16 cellular contexts compared by ENCODE assay signal in the genomic region with DNA sequence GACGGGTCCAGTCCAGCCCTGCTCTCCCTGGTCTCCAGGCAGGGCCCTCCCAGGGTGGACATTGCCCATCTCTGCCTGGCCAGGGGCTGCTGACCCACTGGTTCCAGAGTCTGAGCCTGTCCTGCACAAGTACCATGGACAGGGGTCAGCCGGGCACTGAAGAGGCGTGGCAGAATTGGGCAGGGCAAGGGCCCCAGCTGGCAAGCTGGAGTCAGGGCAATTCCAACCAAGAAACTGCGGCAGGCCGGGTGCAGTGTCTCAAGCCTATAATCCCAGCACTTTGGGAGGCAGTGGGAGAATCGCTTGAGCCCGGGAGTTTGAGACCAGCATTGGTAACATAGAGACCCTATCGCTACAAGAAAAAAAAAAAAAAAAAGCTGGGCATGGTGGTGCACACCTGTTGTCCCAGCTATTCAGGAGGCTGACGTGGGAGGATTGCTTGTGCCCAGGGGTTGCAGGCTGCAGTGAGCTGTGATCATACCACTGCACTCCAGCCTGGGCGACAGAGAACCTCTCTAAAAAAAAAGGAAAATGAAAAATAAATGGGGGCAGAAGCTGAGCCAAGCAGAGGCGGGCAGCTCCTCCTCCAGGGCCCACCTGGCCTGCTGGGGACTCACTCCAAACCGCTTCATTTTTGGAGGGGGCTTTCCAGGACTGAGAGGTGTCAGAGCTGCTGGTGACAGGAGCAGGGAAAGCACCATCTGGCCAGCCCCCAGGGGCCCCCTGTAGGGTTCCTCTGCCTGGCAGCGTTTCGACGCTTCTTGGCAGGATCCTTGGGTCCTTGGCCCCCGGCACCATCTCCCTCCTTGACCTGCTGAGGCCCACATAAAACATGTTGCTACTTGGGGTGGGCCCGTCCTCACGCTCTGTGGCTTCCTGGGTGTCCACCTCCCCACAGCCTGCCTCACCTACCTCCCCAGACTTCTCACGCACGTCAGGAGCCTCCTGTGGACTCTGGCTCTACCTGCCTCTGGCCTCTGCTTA. TPM values are rescaled to one million over a fixed set of nuclear protein-coding genes. Genes with fewer than 3 reads are reported as not detected.
A peak's percentile ranks its signal among the peaks of the same experiment; 100 is the strongest.
DNase-seq lines count a peak whose midpoint lies in the region; FAIRE-seq and TF ChIP-seq lines count a peak whose summit lies in the region.
"Had no signal": no experiment of that assay in that cellular context is flagged by ENCODE, and none has a peak within 500 bp of the region (broad histone marks: within the 10 kb centered on the region; RNA-seq: fewer than 3 reads in every experiment).

No MANE protein-coding gene starts in this region.

- no peak overlapping the region for H3K9ac ChIP-seq in astrocyte (ENCODE audit: low read length)

- H3K27ac ChIP-seq in HEK293 (ENCODE audit: extremely low read depth, low read depth, low read length) (no peak overlapping the region), astrocyte (ENCODE audit: low read depth, low read length) (no peak overlapping the region), small intestine (ENCODE audit: low read depth in 1 of 2, low read length in 1 of 2) (no peak overlapping the region)
- H3K27ac ChIP-seq: brain microvascular endothelial cell had no signal

- WGBS in small intestine, 3 donors: 56 to 69% (median 65%) methylated on average over 20 of the region's 20 CpGs

- H3K36me3 Mint-ChIP-seq in astrocyte (ENCODE audit: low read depth, unreplicated experiment) (peaks cover 6% of the 10 kb centered on the region), neural crest cell (ENCODE audit: low read depth) (no peaks in the 10 kb centered on the region)
- H3K36me3 Mint-ChIP-seq: IgD-negative memory B cell, natural killer cell had no signal

- H3K27ac Mint-ChIP-seq in astrocyte (ENCODE audit: unreplicated experiment) (no peak overlapping the region), neural crest cell (ENCODE audit: unreplicated experiment) (no peak overlapping the region)
- H3K27ac Mint-ChIP-seq: natural killer cell had no signal

- H3K36me3 ChIP-seq in HEK293 (ENCODE audit: control insufficient read depth in 2 of 2, insufficient read depth in 1 of 2, low read length in 2 of 2): peaks cover 0 to 13% of the 10 kb centered on the region in 2 experiments; a peak in 1 of 3 replicates
- H3K36me3 ChIP-seq in astrocyte (ENCODE audit: insufficient read depth, low read length): no peaks in the 10 kb centered on the region
- H3K36me3 ChIP-seq in small intestine (ENCODE audit: control insufficient read depth in 2 of 2, insufficient read depth in 2 of 2, low read length in 2 of 2): no peaks in the 10 kb centered on the region

- H3K27me3 Mint-ChIP-seq in astrocyte (ENCODE audit: low read depth, unreplicated experiment) (no peaks in the 10 kb centered on the region), neural crest cell (ENCODE audit: low read depth) (peaks cover 10% of the 10 kb centered on the region)

- H3K9me3 Mint-ChIP-seq in astrocyte (ENCODE audit: unreplicated experiment) (no peaks in the 10 kb centered on the region), neural crest cell (no peaks in the 10 kb centered on the region)
- H3K9me3 Mint-ChIP-seq: IgD-negative memory B cell, natural killer cell had no signal

- peaks cover 44% of the 10 kb centered on the region for H4K20me1 ChIP-seq in astrocyte (ENCODE audit: insufficient read depth, low read length)

- peaks cover 24% of the 10 kb centered on the region for H3K79me2 ChIP-seq in astrocyte (ENCODE audit: insufficient read depth, low read length)

- FAIRE-seq in astrocyte (lab: Jason Lieb, UNC) (no peak), small intestine (lab: Jason Lieb, UNC) (no peak)
- FAIRE-seq: keratinocyte had no signal

- H3K4me3 ChIP-seq in HEK293 (ENCODE audit: low read depth, low read length) (no peak overlapping the region), astrocyte (ENCODE audit: insufficient read depth, low read depth, low read length) (no peak overlapping the region), small intestine (ENCODE audit: low read depth in 1 of 2, low read length in 2 of 2) (no peak overlapping the region)

- TF ChIP-seq CTCF in GM10266 (IDR thresholded peaks at IDR 0.05; ENCODE audit: control insufficient read depth, insufficient read depth, low read depth, missing control alignments) (no peak), HEK293 (tag by site-specific recombination; IDR thresholded peaks at IDR 0.05) (no peak), astrocyte (IDR thresholded peaks at IDR 0.05; ENCODE audit: insufficient read depth, low read depth, low read length) (no peak), neural crest cell (conservative IDR thresholded peaks at IDR 0.05) (no peak)

- H3K4me2 ChIP-seq in astrocyte (ENCODE audit: low read length): no peak overlapping the region

- H3K4me1 Mint-ChIP-seq in astrocyte (ENCODE audit: low read depth, unreplicated experiment): peaks cover 9% of the 10 kb centered on the region
- H3K4me1 Mint-ChIP-seq in neural crest cell: peaks cover 10% of the 10 kb centered on the region

- H3K4me1 ChIP-seq in HEK293 (ENCODE audit: control insufficient read depth, insufficient read depth, low read length): peaks cover 3% of the 10 kb centered on the region; the same call in 1 of the 2 replicates
- peaks cover 16% of the 10 kb centered on the region for H3K4me1 ChIP-seq in astrocyte (ENCODE audit: insufficient read depth, low read length)
- H3K4me1 ChIP-seq in small intestine (ENCODE audit: control insufficient read depth in 2 of 2, insufficient read depth in 1 of 2, low read depth in 1 of 2, low read length in 1 of 2): no peaks in the 10 kb centered on the region

- CTCF ChIA-PET in HEK293 (lab: Yijun Ruan, JAX): interaction anchor here (1.0 to 1.1 kb wide), 2 partner anchors 23 to 92 kb away, joined by 4 read pairs; no protein-coding TSS in a partner anchor

- no peaks in the 10 kb centered on the region for H3K9me3 ChIP-seq in HEK293 (ENCODE audit: control insufficient read depth, insufficient read depth, low read depth, low read length)
- no peaks in the 10 kb centered on the region for H3K9me3 ChIP-seq in astrocyte (ENCODE audit: insufficient read depth, low read depth, low read length)
- no peaks in the 10 kb centered on the region for H3K9me3 ChIP-seq in small intestine (ENCODE audit: control insufficient read depth, low read depth)

- DNase-seq in GM10266 (ENCODE audit: extremely low spot score) (peak; percentile 56), astrocyte (ENCODE audit: low read depth) (no peak), neural crest cell (ENCODE audit: low read depth, low spot score) (no peak), MV-4-11 (lab: John Stamatoyannopoulos, UW) (no peak), small intestine (no peak), KG1 (lab: John Stamatoyannopoulos, UW) (no peak)
- DNase-seq: activated CD4-positive, alpha-beta T cell treated with anti-CD3 and anti-CD28 coated beads for 1 hour; brain microvascular endothelial cell; effector CD8-positive, alpha-beta T cell; foreskin melanocyte; natural killer cell; NCI-H1930; SW 1271 had no signal

- H3K27me3 ChIP-seq in astrocyte (ENCODE audit: insufficient read depth, low read length): no peaks in the 10 kb centered on the region
- peaks cover 0 to 4% of the 10 kb centered on the region in 2 donors for H3K27me3 ChIP-seq in small intestine (ENCODE audit: control insufficient read depth in 2 of 2, insufficient read depth in 2 of 2, low read length in 2 of 2)
- H3K27me3 ChIP-seq: brain microvascular endothelial cell had no signal

- no peak overlapping the region for H2AFZ ChIP-seq in astrocyte (ENCODE audit: low read depth, low read length)

- H3K4me3 Mint-ChIP-seq in astrocyte (ENCODE audit: unreplicated experiment) (peak overlapping the region; percentile 45), neural crest cell (peak overlapping the region; percentile 77)
- H3K4me3 Mint-ChIP-seq: natural killer cell had no signal

- POLR2A ChIA-PET in HEK293 (lab: Yijun Ruan, JAX): interaction anchor here (0.5 to 1.5 kb wide), 8 partner anchors 13 to 372 kb away, joined by 3 to 6 read pairs (median 4); no protein-coding TSS in a partner anchor

TF ChIP-seq in HEK293, 187 proteins besides CTCF, POLR2A, EP300 and RAD21 (continues in another document):
- TF ChIP-seq ZNF561 (tag by site-specific recombination; IDR thresholded peaks at IDR 0.05; ENCODE audit: borderline replicate concordance) (no peak), ZNF792 (tag by site-specific recombination; IDR thresholded peaks at IDR 0.05) (no peak), ZNF701 (tag by site-specific recombination; IDR thresholded peaks at IDR 0.05) (no peak), ZIC2 (tag by site-specific recombination; IDR thresholded peaks at IDR 0.05) (peak; percentile 72), ZSCAN23 (tag by site-specific recombination; IDR thresholded peaks at IDR 0.05) (no peak), ZFP69B (tag by site-specific recombination; IDR thresholded peaks at IDR 0.05) (no peak), ZNF600 (tag by site-specific recombination; IDR thresholded peaks at IDR 0.05) (no peak), ZNF621 (tag by site-specific recombination; IDR thresholded peaks at IDR 0.05) (no peak)

RNA-seq across cellular contexts. Expression of gene MAFG, which starts 2.9 kb away (rescaled TPM):
- total RNA-seq in astrocyte: 33.2 and 35.8 TPM in 2 replicates
- total RNA-seq in neural crest cell: 24.1 and 24.2 TPM in 2 replicates
- 10 to 100 TPM in 1 of 3 donors, 1 to 10 TPM in 2; 7.6 to 16.6 (median 8.9) TPM for polyA plus RNA-seq in small intestine

RNA-seq across cellular contexts. Expression of gene PYCR1, which starts 6.7 kb away (rescaled TPM):
- total RNA-seq in astrocyte (164 and 191 TPM in 2 replicates), neural crest cell (93.0 and 102 TPM in 2 replicates)
- polyA plus RNA-seq in small intestine: 10 to 100 TPM in 1 of 3 donors, 1 to 10 TPM in 2; 8.3 to 71.6 (median 9.5) TPM

RNA-seq across cellular contexts. Expression of gene SIRT7, which starts 12.5 kb away (rescaled TPM):
- total RNA-seq in astrocyte (26.5 and 30.2 TPM in 2 replicates), neural crest cell (25.5 and 26.2 TPM in 2 replicates)
- polyA plus RNA-seq in small intestine: 100 to 1,000 TPM in 1 of 3 donors, 10 to 100 TPM in 2; 33.8 to 129 (median 87.0) TPM

RNA-seq across cellular contexts. Expression of gene MYADML2, which starts 16.6 kb away (rescaled TPM):
- total RNA-seq in astrocyte: not detected in 2 replicates
- total RNA-seq in neural crest cell: 0.11 TPM in 1 of 2 replicates, not detected in the other
- under 1 TPM in 1 of 3 donors, not detected in 2; 0.03 TPM for polyA plus RNA-seq in small intestine
- total RNA-seq: natural killer cell had no signal
- polyA plus RNA-seq: IgD-negative memory B cell, keratinocyte had no signal

RNA-seq across cellular contexts. Expression of gene PCYT2, which starts 19.2 kb away (rescaled TPM):
- 26.0 and 31.6 TPM in 2 replicates for total RNA-seq in astrocyte
- 86.2 and 92.4 TPM in 2 replicates for total RNA-seq in neural crest cell
- 100 to 1,000 TPM; 111 to 303 (median 237) TPM for polyA plus RNA-seq in small intestine
